In the genomic region with DNA sequence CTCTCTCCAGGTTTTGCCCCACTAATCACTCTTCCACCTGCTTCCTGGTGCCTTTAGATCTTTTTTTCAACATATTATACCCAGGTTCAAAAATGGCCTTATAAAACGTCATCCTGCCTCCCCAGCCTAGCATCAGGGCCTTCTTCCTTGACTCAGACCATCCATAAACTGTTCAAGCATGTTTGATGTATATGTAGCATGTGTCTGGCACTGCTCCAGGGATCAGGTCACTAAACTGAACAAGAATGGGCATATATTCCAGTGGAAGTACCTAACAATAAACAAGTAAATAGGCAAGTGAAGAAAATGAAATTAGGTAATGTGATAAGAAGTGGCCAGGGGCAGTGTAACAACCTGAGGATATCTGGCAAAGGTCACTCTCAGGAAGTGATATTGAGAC, we compare ENCODE assay signal across 18 cellular contexts.
DNase-seq lines count a peak whose midpoint lies in the region; ATAC-seq and TF ChIP-seq lines count a peak whose summit lies in the region.
"Had no signal": no experiment of that assay in that cellular context is flagged by ENCODE, and none has a peak within 500 bp of the region (broad histone marks: within the 10 kb centered on the region; RNA-seq: fewer than 3 reads in every experiment).

No MANE protein-coding gene starts in this region.

- H2AK9ac ChIP-seq in IMR-90 (replicated peaks; ENCODE audit: low read depth, low read length, poor library complexity): peak overlapping the region; percentile 68

- in situ Hi-C loops in IMR-90 (cut with MboI; ENCODE audit: low sequenced_read_pairs): no loop called here

- peak overlapping the region; percentile 91 for H3K14ac ChIP-seq in IMR-90 (replicated peaks; ENCODE audit: low read depth, low read length)

- peaks cover 16% of the 10 kb centered on the region for H3K9me1 ChIP-seq in IMR-90 (ENCODE audit: insufficient read depth, low read length)

- no peak for TF ChIP-seq RAD21 in IMR-90 (IDR thresholded peaks at IDR 0.05; ENCODE audit: low read length)

- TF ChIP-seq POLR2A in IMR-90 (IDR thresholded peaks at IDR 0.05; ENCODE audit: low read depth, low read length) (no peak), tibial nerve (IDR thresholded peaks at IDR 0.05) (no peak), body of pancreas (IDR thresholded peaks at IDR 0.05) (no peak)

- BruUV-seq in IMR-90 (replicated peaks; lab: Mats Ljungman, UMichigan): no TSS peak

- ATAC-seq in IMR-90 (ENCODE audit: low read depth): no peak
- no peak for ATAC-seq in body of pancreas
- ATAC-seq: A549, HCT116 had no signal

- H3K36me3 ChIP-seq in BLaER1 (no peaks in the 10 kb centered on the region), IMR-90 (ENCODE audit: control insufficient read depth, insufficient read depth, low read length) (no peaks in the 10 kb centered on the region), SJSA1 (no peaks in the 10 kb centered on the region), tibial nerve (no peaks in the 10 kb centered on the region), body of pancreas (replicated peaks in 1 of 2; ENCODE audit: insufficient read depth in 1 of 2, low read depth in 2 of 2) (no peaks in the 10 kb centered on the region)
- H3K36me3 ChIP-seq: Peyer's patch had no signal

- POLR2A ChIA-PET in IMR-90 (lab: Charles Lee; ENCODE audit: unreplicated experiment): no interaction called here

- H2AK5ac ChIP-seq in IMR-90 (ENCODE audit: low read depth, low read length): peak overlapping the region; percentile 99

- no peak overlapping the region for H3K9ac ChIP-seq in BLaER1
- H3K9ac ChIP-seq in IMR-90 (ENCODE audit: low read depth, low read length): no peak overlapping the region

- H3K27ac ChIP-seq in BLaER1: no peak overlapping the region
- H3K27ac ChIP-seq in IMR-90 (ENCODE audit: insufficient read depth, low read length): peak overlapping the region; percentile 54
- H3K27ac ChIP-seq in SJSA1: peak overlapping the region; percentile 95
- H3K27ac ChIP-seq in tibial nerve: no peak overlapping the region
- no peak overlapping the region for H3K27ac ChIP-seq in body of pancreas
- H3K27ac ChIP-seq: A549, Peyer's patch had no signal

- peak overlapping the region; percentile 92 for H3K4ac ChIP-seq in IMR-90 (ENCODE audit: low read depth, low read length)

- dilution Hi-C loops in IMR-90 (cut with HindIII; ENCODE audit: low sequenced_read_pairs, unreplicated experiment): no loop called here

- peak overlapping the region; percentile 77 for H3K56ac ChIP-seq in IMR-90 (ENCODE audit: extremely low read depth, insufficient read depth, low read length)

- peak overlapping the region; percentile 99 for H4K91ac ChIP-seq in IMR-90 (ENCODE audit: insufficient read depth, low read depth, low read length)

- H3K79me1 ChIP-seq in IMR-90 (ENCODE audit: low read depth in 1 of 2, low read length in 2 of 2): no peaks in the 10 kb centered on the region

- H2BK20ac ChIP-seq in IMR-90 (ENCODE audit: low read depth, low read length): peak overlapping the region; percentile 97

- peak overlapping the region; percentile 75 for H4K5ac ChIP-seq in IMR-90 (ENCODE audit: low read depth, low read length)

- peaks cover 54% of the 10 kb centered on the region for H3K9me3 ChIP-seq in BLaER1
- H3K9me3 ChIP-seq in IMR-90 (ENCODE audit: control insufficient read depth, insufficient read depth, low read length): no peaks in the 10 kb centered on the region
- H3K9me3 ChIP-seq in SJSA1 (replicated peaks): 0 out of 2 replicates have a peak, but pooled peaks cover 7% of the 10 kb centered on the region
- no peaks in the 10 kb centered on the region for H3K9me3 ChIP-seq in tibial nerve
- no peaks in the 10 kb centered on the region for H3K9me3 ChIP-seq in body of pancreas
- H3K9me3 ChIP-seq: Peyer's patch had no signal

- H2BK5ac ChIP-seq in IMR-90 (ENCODE audit: low read depth, low read length, poor library complexity, severe bottlenecking): peak overlapping the region; percentile 99

- H3K4me2 ChIP-seq in BLaER1 (peak overlapping the region; percentile 66; the same call in 1 of the 2 replicates), IMR-90 (ENCODE audit: low read depth, low read length) (no peak overlapping the region)
- H3K4me2 ChIP-seq: A549 had no signal

- no peak overlapping the region for H2AFZ ChIP-seq in IMR-90 (replicated peaks; ENCODE audit: low read length, poor library complexity)

- H4K20me1 ChIP-seq in BLaER1 (no peaks in the 10 kb centered on the region), IMR-90 (ENCODE audit: insufficient read depth, low read length) (no peaks in the 10 kb centered on the region)

- H3K4me1 ChIP-seq in BLaER1: peaks cover 30% of the 10 kb centered on the region
- H3K4me1 ChIP-seq in IMR-90 (ENCODE audit: control insufficient read depth, insufficient read depth, low read length): peaks cover 16% of the 10 kb centered on the region
- peaks cover 36% of the 10 kb centered on the region for H3K4me1 ChIP-seq in SJSA1 (replicated peaks)
- H3K4me1 ChIP-seq in tibial nerve: peaks cover 0 to 10% (median 2%) of the 10 kb centered on the region in 4 donors
- H3K4me1 ChIP-seq in body of pancreas: no peaks in the 10 kb centered on the region
- H3K4me1 ChIP-seq: A549, Peyer's patch had no signal

- no peak for TF ChIP-seq CTCF in IMR-90 (conservative IDR thresholded peaks at IDR 0.05; ENCODE audit: low read depth, low read length)
- no peak for TF ChIP-seq CTCF in fibroblast of mammary gland (conservative IDR thresholded peaks at IDR 0.05; ENCODE audit: control insufficient read depth, insufficient read depth, low read depth, low read length)
- TF ChIP-seq CTCF in tibial nerve (IDR thresholded peaks at IDR 0.05): no peak
- TF ChIP-seq CTCF in body of pancreas (IDR thresholded peaks at IDR 0.05): no peak

- CTCF ChIA-PET in IMR-90 (lab: Yijun Ruan, JAX): no interaction called here

- H3K27me3 ChIP-seq in BLaER1: no peaks in the 10 kb centered on the region
- no peaks in the 10 kb centered on the region for H3K27me3 ChIP-seq in IMR-90 (ENCODE audit: control insufficient read depth, insufficient read depth, low read length)
- H3K27me3 ChIP-seq in SJSA1 (replicated peaks): no peaks in the 10 kb centered on the region
- no peaks in the 10 kb centered on the region for H3K27me3 ChIP-seq in tibial nerve
- no peaks in the 10 kb centered on the region for H3K27me3 ChIP-seq in body of pancreas
- H3K27me3 ChIP-seq: Peyer's patch had no signal

- DNase-seq in IMR-90 (no peak), SJSA1 (ENCODE audit: low read depth in 1 of 2, low spot score in 2 of 2) (no peak), fibroblast of mammary gland (ENCODE audit: low read depth) (peak; percentile 5), cardiac septum (ENCODE audit: low spot score) (no peak), tibial nerve (ENCODE audit: low spot score in 2 of 2) (no peak), body of pancreas (no peak)
- DNase-seq in activated CD4-positive, alpha-beta T cell treated with anti-CD3 and anti-CD28 coated beads, Interleukin-2, amount 50 U/mL, for 4 hours: no peak
- DNase-seq: AML-193; CD8-positive, alpha-beta memory T cell; DMS 273 treated with DMSO at 0.1 percent for 48 hours; EL; NCI-H2107; NCI-H69; Peyer's patch; SHP77 had no signal

- peak overlapping the region; percentile 99 for H2BK15ac ChIP-seq in IMR-90 (ENCODE audit: low read depth, low read length)

- H3K18ac ChIP-seq in IMR-90 (ENCODE audit: low read depth, low read length): peak overlapping the region; percentile 80

- H3K4me3 ChIP-seq in BLaER1 (no peak overlapping the region), IMR-90 (ENCODE audit: insufficient read depth, low read depth, low read length) (no peak overlapping the region), SJSA1 (no peak overlapping the region), fibroblast of mammary gland (ENCODE audit: control insufficient read depth, low read depth, low read length) (no peak overlapping the region), tibial nerve (no peak overlapping the region), body of pancreas (no peak overlapping the region)
- H3K4me3 ChIP-seq: A549, Peyer's patch had no signal

- H4K8ac ChIP-seq in IMR-90 (ENCODE audit: low read depth in 2 of 2, low read length in 2 of 2): peak overlapping the region; percentile 87 to 89

- intact Hi-C loops in IMR-90 (cut with micrococcal nuclease): loop anchor here (1.0 kb wide), 1 partner anchor 10 kb away; no protein-coding TSS in a partner anchor
- intact Hi-C loops in cardiac septum (cut with DNase I): no loop called here
- intact Hi-C loops in body of pancreas (cut with DNase I): no loop called here

- H2BK120ac ChIP-seq in IMR-90 (ENCODE audit: low read depth, low read length): peak overlapping the region; percentile 95

- TF ChIP-seq EP300 in tibial nerve (IDR thresholded peaks at IDR 0.05): no peak

- peak overlapping the region; percentile 26 for H3K23ac ChIP-seq in IMR-90 (ENCODE audit: low read depth, low read length)

- no CpG with 5 or more reads among the region's 1 CpG for WGBS in IMR-90 (ENCODE audit: extremely low coverage in 2 of 2, insufficient read length in 1 of 2), 2 experiments
- 77 to 80% methylated on average over 1 of the region's 1 CpG for WGBS in tibial nerve, 2 donors
- WGBS in body of pancreas, 2 donors: 52% methylated on average over 1 of the region's 1 CpG

TF ChIP-seq in IMR-90, 13 proteins besides CTCF, POLR2A, EP300 and RAD21 (continues in another document):
- no peak for TF ChIP-seq FOS (IDR thresholded peaks at IDR 0.05; ENCODE audit: low read depth, low read length)
- TF ChIP-seq, protein P1, sequence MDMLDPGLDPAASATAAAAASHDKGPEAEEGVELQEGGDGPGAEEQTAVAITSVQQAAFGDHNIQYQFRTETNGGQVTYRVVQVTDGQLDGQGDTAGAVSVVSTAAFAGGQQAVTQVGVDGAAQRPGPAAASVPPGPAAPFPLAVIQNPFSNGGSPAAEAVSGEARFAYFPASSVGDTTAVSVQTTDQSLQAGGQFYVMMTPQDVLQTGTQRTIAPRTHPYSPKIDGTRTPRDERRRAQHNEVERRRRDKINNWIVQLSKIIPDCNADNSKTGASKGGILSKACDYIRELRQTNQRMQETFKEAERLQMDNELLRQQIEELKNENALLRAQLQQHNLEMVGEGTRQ (IDR thresholded peaks at IDR 0.05; ENCODE audit: low read depth, low read length): no peak
- TF ChIP-seq MAFK (IDR thresholded peaks at IDR 0.05; ENCODE audit: low read depth, low read length): no peak
- no peak for TF ChIP-seq MXI1 (IDR thresholded peaks at IDR 0.05; ENCODE audit: borderline replicate concordance, low read depth, low read length)
- TF ChIP-seq, protein P2, sequence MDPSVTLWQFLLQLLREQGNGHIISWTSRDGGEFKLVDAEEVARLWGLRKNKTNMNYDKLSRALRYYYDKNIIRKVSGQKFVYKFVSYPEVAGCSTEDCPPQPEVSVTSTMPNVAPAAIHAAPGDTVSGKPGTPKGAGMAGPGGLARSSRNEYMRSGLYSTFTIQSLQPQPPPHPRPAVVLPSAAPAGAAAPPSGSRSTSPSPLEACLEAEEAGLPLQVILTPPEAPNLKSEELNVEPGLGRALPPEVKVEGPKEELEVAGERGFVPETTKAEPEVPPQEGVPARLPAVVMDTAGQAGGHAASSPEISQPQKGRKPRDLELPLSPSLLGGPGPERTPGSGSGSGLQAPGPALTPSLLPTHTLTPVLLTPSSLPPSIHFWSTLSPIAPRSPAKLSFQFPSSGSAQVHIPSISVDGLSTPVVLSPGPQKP (IDR thresholded peaks at IDR 0.05; ENCODE audit: borderline replicate concordance, low read depth, low read length): no peak
- no peak for TF ChIP-seq NFE2L2 (IDR thresholded peaks at IDR 0.05; ENCODE audit: low read depth, low read length)
- TF ChIP-seq CEBPB (IDR thresholded peaks at IDR 0.05; ENCODE audit: low read depth, low read length): no peak

Comparison
In these comparisons a context has a peak if more than half of its experiments do, and no peak if none do; other contexts are left out.
1. H3K27ac ChIP-seq: peak in IMR-90 (single experiment) and SJSA1 (single experiment); none in BLaER1 (single experiment), tibial nerve (0 of 4) and body of pancreas (0 of 4).